In the genomic region with DNA sequence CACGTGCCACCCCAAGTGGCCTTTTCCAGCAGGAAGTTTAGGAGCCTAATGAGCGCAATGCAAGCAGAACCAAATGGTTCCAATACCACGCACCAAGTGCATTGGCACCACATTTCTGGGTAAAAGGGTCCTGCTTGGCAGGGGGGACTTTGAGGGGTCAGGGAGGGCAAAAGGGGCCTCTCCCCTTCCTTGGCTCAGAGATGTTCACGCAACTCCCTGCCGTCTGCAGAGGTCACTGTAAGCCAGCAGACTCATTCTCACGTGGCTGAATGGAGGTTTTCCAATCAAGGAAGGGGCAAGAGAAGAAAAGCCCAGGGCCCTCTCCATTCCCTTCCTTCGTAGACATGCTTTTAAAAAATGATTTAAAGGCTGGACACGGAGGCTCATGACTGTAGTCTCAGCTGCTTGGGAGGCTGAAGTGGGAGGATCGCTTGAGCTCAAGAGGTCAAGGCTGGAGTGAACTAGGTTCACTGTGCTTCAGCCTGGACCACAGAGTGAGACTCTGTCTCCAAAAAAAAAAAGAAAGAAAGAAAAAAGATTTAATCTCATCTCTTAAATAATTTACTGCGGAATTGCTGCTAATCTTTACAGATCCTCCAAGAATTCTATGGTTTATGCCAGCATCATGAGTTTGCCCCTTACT, we compare ENCODE assay signal across 8 cellular contexts.
DNase-seq lines count a peak whose midpoint lies in the region; ATAC-seq and TF ChIP-seq lines count a peak whose summit lies in the region.

No MANE protein-coding gene starts in this region.

- H3K4me3 ChIP-seq in DOHH2 (ENCODE audit: low read length) (no peak overlapping the region), prostate gland (no peak overlapping the region)
- no peak overlapping the region for H3K4me3 ChIP-seq in Jurkat, Clone E6-1 (ENCODE audit: low read length)

- H3K79me2 ChIP-seq in DOHH2 (ENCODE audit: control insufficient read depth, low read length), result no peaks in the 10 kb centered on the region

- H3K27me3 ChIP-seq in DOHH2 (ENCODE audit: control insufficient read depth, low read length), result no peaks in the 10 kb centered on the region
- no peaks in the 10 kb centered on the region for H3K27me3 ChIP-seq in prostate gland (replicated peaks; ENCODE audit: insufficient read depth)

- peak overlapping the region; percentile 80 for H3K4me3 Mint-ChIP-seq in memory B cell

- H3K36me3 Mint-ChIP-seq in memory B cell, result no peaks in the 10 kb centered on the region

- 69% methylated on average over 10 of the region's 10 CpGs for WGBS in prostate gland

- H3K4me2 ChIP-seq in DOHH2 (ENCODE audit: low read length), result no peak overlapping the region

- H3K27me3 Mint-ChIP-seq in memory B cell, result no peaks in the 10 kb centered on the region

- H3F3A ChIP-seq in DOHH2 (ENCODE audit: control insufficient read depth, insufficient read depth), result peaks cover 24% of the 10 kb centered on the region

- H3K4me1 ChIP-seq in DOHH2 (ENCODE audit: control insufficient read depth, low read length) (peaks cover 18% of the 10 kb centered on the region), prostate gland (replicated peaks) (peaks cover 6% of the 10 kb centered on the region)

- H3K27ac ChIP-seq in DOHH2 (ENCODE audit: low read depth, low read length) (no peak overlapping the region), prostate gland (no peak overlapping the region)

- TF ChIP-seq POLR2A in prostate gland (IDR thresholded peaks at IDR 0.05), result no peak

- intact Hi-C loops in prostate gland (cut with DNase I), result loop anchor here (2.0 to 5.0 kb wide), 2 partner anchors 253 to 355 kb away; no protein-coding TSS in a partner anchor

- peak; percentile 55 for TF ChIP-seq CTCF in DOHH2 (IDR thresholded peaks at IDR 0.05; ENCODE audit: low read depth, low read length, poor library complexity, severe bottlenecking)
- TF ChIP-seq CTCF in prostate gland (IDR thresholded peaks at IDR 0.05), result peak in 2 of 4 experiments; percentile 19 to 22

- no peaks in the 10 kb centered on the region for H3K9me3 Mint-ChIP-seq in memory B cell

- H3K27ac Mint-ChIP-seq in memory B cell, result peak overlapping the region; percentile 84

- peak; percentile 8 for DNase-seq in Jurkat, Clone E6-1 (ENCODE audit: low read depth, low spot score)
- DNase-seq in activated CD8-positive, alpha-beta memory T cell treated with anti-CD3 and anti-CD28 coated beads, Interleukin-2, amount 50 U/mL, for 4 hours, result peak; percentile 36
- DNase-seq in memory B cell (ENCODE audit: low spot score in 2 of 2), result no peak
- no peak for DNase-seq in prostate gland (ENCODE audit: low spot score)
- no peak for DNase-seq in DMS114 treated with DMSO at 0.1 percent for 48 hours (lab: John Stamatoyannopoulos, UW; ENCODE audit: unreplicated experiment)

- peaks cover 11% of the 10 kb centered on the region for H3K4me1 Mint-ChIP-seq in memory B cell

- no peaks in the 10 kb centered on the region for H3K9me2 ChIP-seq in DOHH2 (replicated peaks; ENCODE audit: control insufficient read depth, low read length)

- no peaks in the 10 kb centered on the region for H3K9me3 ChIP-seq in DOHH2 (ENCODE audit: control insufficient read depth, insufficient read depth, low read length)
- H3K9me3 ChIP-seq in prostate gland, result no peaks in the 10 kb centered on the region

- H3K36me3 ChIP-seq in DOHH2 (ENCODE audit: control insufficient read depth, low read length) (no peaks in the 10 kb centered on the region), prostate gland (no peaks in the 10 kb centered on the region)

- H4K20me1 ChIP-seq in DOHH2 (ENCODE audit: control insufficient read depth, insufficient read depth, low read depth, low read length), result no peaks in the 10 kb centered on the region

- ATAC-seq in memory B cell (ENCODE audit: low read depth), result no peak
- ATAC-seq in GM21526 (IDR thresholded peaks at IDR 0.05; ENCODE audit: low FRiP score, unreplicated experiment), result no peak
- ATAC-seq in GM19467 (IDR thresholded peaks at IDR 0.05; ENCODE audit: unreplicated experiment), result no peak

Comparison
In these comparisons a context has a peak if more than half of its experiments do, and no peak if none do; other contexts are left out.
1. DNase-seq: peak in Jurkat, Clone E6-1 (single experiment) and activated CD8-positive, alpha-beta memory T cell treated with anti-CD3 and anti-CD28 coated beads, Interleukin-2, amount 50 U/mL, for 4 hours (single experiment); none in memory B cell (0 of 2), prostate gland (single experiment) and DMS114 treated with DMSO at 0.1 percent for 48 hours (single experiment).